Comparison of ENCODE assay signal across 16 cellular contexts in genomic region chr6:43047998-43048397, GRCh38. TPM values are rescaled to one million over a fixed set of nuclear protein-coding genes. Genes with fewer than 3 reads are reported as not detected.
DNase-seq lines count a peak whose midpoint lies in the region; ATAC-seq, FAIRE-seq and TF ChIP-seq lines count a peak whose summit lies in the region.
"Had no signal": no experiment of that assay in that cellular context is flagged by ENCODE, and none has a peak within 500 bp of the region (broad histone marks: within the 10 kb centered on the region; RNA-seq: fewer than 3 reads in every experiment).

No MANE protein-coding gene starts in this region.

- peaks cover 14 to 16% of the 10 kb centered on the region in 2 experiments for H3K4me1 Mint-ChIP-seq in H9
- H3K4me1 Mint-ChIP-seq in stimulated activated effector memory CD8-positive, alpha-beta T cell treated with anti-CD3 and anti-CD28 coated beads, Interleukin-12 subunit alpha, Interleukin-12 subunit beta, amount 100 ng/mL, for 72 hours, result peaks cover 40% of the 10 kb centered on the region

- no peak overlapping the region for H4K5ac ChIP-seq in H9 (ENCODE audit: insufficient read length, low read depth, low read length)

- H4K20me1 ChIP-seq in H9 (ENCODE audit: control insufficient read depth, insufficient read depth, insufficient read length) (no peaks in the 10 kb centered on the region), K562 (replicated peaks; ENCODE audit: control insufficient read depth, insufficient read depth, low read length) (no peaks in the 10 kb centered on the region)

- no peak overlapping the region for H2BK20ac ChIP-seq in H9 (ENCODE audit: low read depth, low read length, poor library complexity, severe bottlenecking)

- no peak overlapping the region for H2BK12ac ChIP-seq in H9 (ENCODE audit: insufficient read length, low read depth, low read length)

- FAIRE-seq in K562 (lab: Jason Lieb, UNC), result no peak
- FAIRE-seq: A204.1, D721Med, H1 had no signal

- H3K4ac ChIP-seq in H9 (ENCODE audit: low read depth, low read length), result no peak overlapping the region

- H3K9me3 ChIP-seq in H9 (ENCODE audit: control insufficient read depth, low read depth, low read length), result no peaks in the 10 kb centered on the region
- H3K9me3 ChIP-seq in K562 (replicated peaks; ENCODE audit: control insufficient read depth, insufficient read depth, low read depth, low read length), result no peaks in the 10 kb centered on the region
- H3K9me3 ChIP-seq: BE2C, Caco-2, HAP-1 had no signal

- no peak overlapping the region for H3K4me3 ChIP-seq in K562
- H3K4me3 ChIP-seq: HAP-1 had no signal

- no peak for TF ChIP-seq POLR2A in K562 (conservative IDR thresholded peaks at IDR 0.05)

- H3K4me2 ChIP-seq in H9 (ENCODE audit: insufficient read depth, insufficient read length, low read length) (no peak overlapping the region), K562 (ENCODE audit: insufficient read depth, low read length) (no peak overlapping the region)

- H3K9ac ChIP-seq in H9 (ENCODE audit: extremely low read depth, insufficient read length, low read length) (no peak overlapping the region), K562 (ENCODE audit: insufficient read depth in 1 of 2, low read depth in 2 of 2, low read length in 2 of 2) (peak overlapping the region in 1 of 2 experiments; percentile 66; a peak in 2 of 4 replicates)

- CTCF ChIA-PET in K562 (lab: Yijun Ruan, JAX; ENCODE audit: low intra/inter-chr PET ratio), result no interaction called here

- no peak overlapping the region for H2AK5ac ChIP-seq in H9 (ENCODE audit: insufficient read length, low read length)

- H2BK15ac ChIP-seq in H9 (ENCODE audit: low read depth, low read length), result no peak overlapping the region

- H3K27me3 ChIP-seq in H9 (ENCODE audit: insufficient read depth, low read length) (no peaks in the 10 kb centered on the region), K562 (ENCODE audit: control insufficient read depth in 2 of 2, insufficient read depth in 2 of 2, low read length in 2 of 2) (no peaks in the 10 kb centered on the region)
- H3K27me3 ChIP-seq: BE2C had no signal

- BruUV-seq in K562 (replicated peaks; lab: Mats Ljungman, UMichigan), result no TSS peak

- POLR2A ChIA-PET in K562 (lab: Yijun Ruan, JAX), result interaction anchor here (0.6 to 3.9 kb wide), 7 partner anchors 13 to 635 kb away, joined by 3 to 22 read pairs (median 3); no protein-coding TSS in a partner anchor

- H3K36me3 ChIP-seq in K562 (ENCODE audit: control insufficient read depth, insufficient read depth, low read length), result peaks cover 71% of the 10 kb centered on the region

- H4K91ac ChIP-seq in H9 (ENCODE audit: insufficient read length, low read depth, low read length), result no peak overlapping the region

- H3K23ac ChIP-seq in H9 (ENCODE audit: insufficient read length, low read depth, low read length), result no peak overlapping the region

- no peak overlapping the region for H3T11ph ChIP-seq in H9 (ENCODE audit: low read length)

- H3K27ac ChIP-seq in H9 (ENCODE audit: insufficient read length, low read depth, low read length) (no peak overlapping the region), K562 (ENCODE audit: extremely low read depth, low read depth, low read length) (no peak overlapping the region)
- H3K27ac ChIP-seq: C4-2B had no signal

- no peaks in the 10 kb centered on the region; a peak in 1 of 5 replicates for H3K9me3 Mint-ChIP-seq in H9
- H3K9me3 Mint-ChIP-seq in stimulated activated effector memory CD8-positive, alpha-beta T cell treated with anti-CD3 and anti-CD28 coated beads, Interleukin-12 subunit alpha, Interleukin-12 subunit beta, amount 100 ng/mL, for 72 hours, result no peaks in the 10 kb centered on the region
- H3K9me3 Mint-ChIP-seq: CD4-positive, alpha-beta T cell had no signal

- no peaks in the 10 kb centered on the region; the same call in 1 of the 2 replicates for H3K27me3 Mint-ChIP-seq in H9 (ENCODE audit: low read depth)
- H3K27me3 Mint-ChIP-seq: CD4-positive, alpha-beta T cell had no signal

- peaks cover 3% of the 10 kb centered on the region for H3K23me2 ChIP-seq in H9 (ENCODE audit: insufficient read length, low read depth, low read length, poor library complexity, severe bottlenecking)

- no peak overlapping the region for H2BK5ac ChIP-seq in H9 (ENCODE audit: insufficient read length, low read length)

- no peak overlapping the region for H4K8ac ChIP-seq in H9 (replicated peaks; ENCODE audit: insufficient read length, low read depth, low read length)

- H3K36me3 Mint-ChIP-seq in H9 (ENCODE audit: insufficient read depth in 1 of 3, low read depth in 3 of 3), result peaks cover 23 to 80% (median 78%) of the 10 kb centered on the region in 3 experiments
- H3K36me3 Mint-ChIP-seq in stimulated activated effector memory CD8-positive, alpha-beta T cell treated with anti-CD3 and anti-CD28 coated beads, Interleukin-12 subunit alpha, Interleukin-12 subunit beta, amount 100 ng/mL, for 72 hours, result peaks cover 82% of the 10 kb centered on the region

- H3K56ac ChIP-seq in H9 (ENCODE audit: insufficient read length, low read depth, low read length), result no peak overlapping the region

- ATAC-seq in K562, result no peak
- no peak for ATAC-seq in stimulated activated effector memory CD8-positive, alpha-beta T cell treated with anti-CD3 and anti-CD28 coated beads, Interleukin-12 subunit alpha, Interleukin-12 subunit beta, amount 100 ng/mL, for 72 hours

- intact Hi-C loops in K562 (cut with micrococcal nuclease) (no loop called here), cardiac septum (cut with DNase I) (no loop called here)

- no peak overlapping the region for H3K18ac ChIP-seq in H9 (ENCODE audit: insufficient read length, low read depth, low read length)

- peaks cover 12% of the 10 kb centered on the region for H3K9me1 ChIP-seq in K562 (ENCODE audit: control insufficient read depth, insufficient read depth, low read length)

- in situ Hi-C loops in K562 (cut with MboI), result no loop called here

- no peak overlapping the region for H3K27ac Mint-ChIP-seq in H9
- peak overlapping the region; percentile 38 for H3K27ac Mint-ChIP-seq in stimulated activated effector memory CD8-positive, alpha-beta T cell treated with anti-CD3 and anti-CD28 coated beads, Interleukin-12 subunit alpha, Interleukin-12 subunit beta, amount 100 ng/mL, for 72 hours
- H3K27ac Mint-ChIP-seq: CD4-positive, alpha-beta T cell had no signal

- TF ChIP-seq CTCF in H9 (conservative IDR thresholded peaks at IDR 0.05), result no peak
- TF ChIP-seq CTCF in K562 (IDR thresholded peaks at IDR 0.05 in 2 of 3, conservative IDR thresholded peaks at IDR 0.05 in 1 of 3; ENCODE audit: insufficient read depth in 2 of 3, low read depth in 1 of 3, low read length in 3 of 3), result no peak
- no peak for TF ChIP-seq CTCF in GM10266 (IDR thresholded peaks at IDR 0.05; ENCODE audit: control insufficient read depth, insufficient read depth, low read depth, missing control alignments)

- no peaks in the 10 kb centered on the region for H3K4me1 ChIP-seq in H9 (ENCODE audit: insufficient read depth, low read length)
- H3K4me1 ChIP-seq in K562 (replicated peaks in 1 of 2; ENCODE audit: control insufficient read depth in 2 of 2, insufficient read depth in 2 of 2, low read length in 2 of 2), result peaks cover 14 to 17% of the 10 kb centered on the region in 2 experiments
- H3K4me1 ChIP-seq: BE2C had no signal

- TF ChIP-seq RAD21 in K562 (CRISPR knock-in tag; conservative IDR thresholded peaks at IDR 0.05 in 1 of 2, IDR thresholded peaks at IDR 0.05 in 1 of 2), result no peak

- no peak overlapping the region for H3K14ac ChIP-seq in H9 (ENCODE audit: insufficient read depth, low read length)

- H3K79me2 ChIP-seq in H9 (ENCODE audit: insufficient read depth, low read length) (no peaks in the 10 kb centered on the region), K562 (ENCODE audit: control insufficient read depth, insufficient read depth, low read length) (peaks cover 16% of the 10 kb centered on the region)

- TF ChIP-seq EP300 in K562 (IDR thresholded peaks at IDR 0.05; ENCODE audit: low read length), result no peak

- no peaks in the 10 kb centered on the region for H3K79me1 ChIP-seq in H9 (ENCODE audit: insufficient read depth, low read depth, low read length, poor library complexity, severe bottlenecking)

- H2BK120ac ChIP-seq in H9 (ENCODE audit: low read depth, low read length, poor library complexity, severe bottlenecking), result no peak overlapping the region

- no peak overlapping the region; a peak in 1 of 5 replicates for H3K4me3 Mint-ChIP-seq in H9
- H3K4me3 Mint-ChIP-seq in stimulated activated effector memory CD8-positive, alpha-beta T cell treated with anti-CD3 and anti-CD28 coated beads, Interleukin-12 subunit alpha, Interleukin-12 subunit beta, amount 100 ng/mL, for 72 hours, result no peak overlapping the region
- H3K4me3 Mint-ChIP-seq: CD4-positive, alpha-beta T cell had no signal

- H2AFZ ChIP-seq in H9 (ENCODE audit: low read length) (no peak overlapping the region), K562 (ENCODE audit: low read depth, low read length) (no peak overlapping the region)

- DNase-seq in H9, result peak; percentile 19
- no peak for DNase-seq in K562 (ENCODE audit: extremely low read depth in 1 of 4, low spot score in 3 of 4)
- DNase-seq in stimulated activated effector memory CD8-positive, alpha-beta T cell treated with anti-CD3 and anti-CD28 coated beads, Interleukin-12 subunit alpha, Interleukin-12 subunit beta, amount 100 ng/mL, for 72 hours (ENCODE audit: low spot score in 2 of 2), result no peak
- no peak for DNase-seq in GM10266 (ENCODE audit: extremely low spot score)
- DNase-seq in cardiac septum (ENCODE audit: low spot score), result no peak
- DNase-seq: ACHN; BE2C; Caco-2; CD4-positive, alpha-beta T cell; DMS79; GDM1 had no signal

- WGBS in H9 (ENCODE audit: extremely low coverage, insufficient read length, low lambda C conversion rate), result no CpG with 5 or more reads among the region's 7 CpGs
- WGBS in K562 (ENCODE audit: insufficient coverage, low coverage, missing lambda C conversion rate), result 91% methylated on average over 7 of the region's 7 CpGs

RNA-seq across cellular contexts. Expression of gene CUL7, which starts 5.7 kb away (rescaled TPM):
- total RNA-seq in H9 (2021) (23.5 and 24.5 TPM in 2 replicates), K562 (2014; rRNA removed) (8.6 and 10.9 TPM in 2 replicates), K562 (2014; rRNA removed; fragmentation: Illumina TruSeq; extraction: Trizol) (3.7 and 4.8 TPM in 2 replicates), K562 (2015; rRNA removed; fragmentation: Illumina TruSeq; extraction: Trizol) (8.0 and 8.3 TPM in 2 replicates), K562 (2021) (13.5 and 14.7 TPM in 2 replicates), cardiac septum (11.0 TPM)
- 70.4 and 175 TPM in 2 replicates for total RNA-seq in K562 (2011; cell fraction: chromatin; rRNA removed; ENCODE audit: low replicate concordance)
- 86.6 and 96.7 TPM in 2 replicates for total RNA-seq in K562 (2011; cell fraction: nucleolus; rRNA removed)
- 50.5 and 66.0 TPM in 2 replicates for total RNA-seq in K562 (2011; cell fraction: nucleoplasm; rRNA removed)
- polyA plus RNA-seq in K562 (2011; rRNA removed) (20.1 and 40.1 TPM in 2 replicates), K562 (2014; fragmentation: Illumina TruSeq; extraction: Trizol) (10.2 and 10.4 TPM in 2 replicates), K562 (2014; fragmentation: Nextera tagmentation; extraction: Ambion mirVana) (under 1 TPM; 0.44 to 0.74 TPM), K562 (2014; rRNA removed) (11.9 and 14.3 TPM in 2 replicates)
- 28.7 and 31.1 TPM in 2 replicates for polyA plus RNA-seq in K562 (2011; cell fraction: cytosol; rRNA removed)
- polyA plus RNA-seq in K562 (2011; cell fraction: nucleus; rRNA removed), result 166 and 186 TPM in 2 replicates
- polyA plus RNA-seq in K562 (2012), result 16.0 and 41.6 TPM in 2 replicates
- polyA minus RNA-seq in K562 (2011; rRNA and poly(A)+ RNA removed), result 23.5 and 28.2 TPM in 2 replicates
- 16.0 and 23.6 TPM in 2 replicates for polyA minus RNA-seq in K562 (2011; cell fraction: cytosol; rRNA and poly(A)+ RNA removed)
- 33.4 and 49.4 TPM in 2 replicates for polyA minus RNA-seq in K562 (2011; cell fraction: nucleus; rRNA and poly(A)+ RNA removed)

RNA-seq across cellular contexts. Expression of gene MRPL2, which starts 11.2 kb away (rescaled TPM):
- 71.9 and 74.4 TPM in 2 replicates for total RNA-seq in H9 (2021)
- total RNA-seq in K562 (2011; cell fraction: chromatin; rRNA removed; ENCODE audit: low replicate concordance), result 55.0 and 103 TPM in 2 replicates
- 75.3 and 93.7 TPM in 2 replicates for total RNA-seq in K562 (2011; cell fraction: nucleolus; rRNA removed)
- total RNA-seq in K562 (2011; cell fraction: nucleoplasm; rRNA removed), result 73.5 and 75.7 TPM in 2 replicates
- total RNA-seq in K562 (2014; rRNA removed), result 87.3 and 125 TPM in 2 replicates
- total RNA-seq in K562 (2014; rRNA removed; fragmentation: Illumina TruSeq; extraction: Trizol), result 95.4 and 98.5 TPM in 2 replicates
- 121 and 125 TPM in 2 replicates for total RNA-seq in K562 (2015; rRNA removed; fragmentation: Illumina TruSeq; extraction: Trizol)
- 254 and 262 TPM in 2 replicates for total RNA-seq in K562 (2021)
- 80.6 and 130 TPM in 2 replicates for polyA plus RNA-seq in K562 (2011; rRNA removed)
- 93.9 and 148 TPM in 2 replicates for polyA plus RNA-seq in K562 (2011; cell fraction: cytosol; rRNA removed)
- 109 and 125 TPM in 2 replicates for polyA plus RNA-seq in K562 (2011; cell fraction: nucleus; rRNA removed)
- 159 and 194 TPM in 2 replicates for polyA plus RNA-seq in K562 (2012)
- polyA plus RNA-seq in K562 (2014; fragmentation: Illumina TruSeq; extraction: Trizol), result 195 and 200 TPM in 2 replicates
- polyA plus RNA-seq in K562 (2014; fragmentation: Nextera tagmentation; extraction: Ambion mirVana), result 100 to 1,000 TPM in 1 of 2 experiments, 10 to 100 TPM in 1; 63.1 to 130 TPM
- 131 and 157 TPM in 2 replicates for polyA plus RNA-seq in K562 (2014; rRNA removed)
- 55.0 and 56.7 TPM in 2 replicates for polyA minus RNA-seq in K562 (2011; rRNA and poly(A)+ RNA removed)
- 65.4 and 78.7 TPM in 2 replicates for polyA minus RNA-seq in K562 (2011; cell fraction: cytosol; rRNA and poly(A)+ RNA removed)
- polyA minus RNA-seq in K562 (2011; cell fraction: nucleus; rRNA and poly(A)+ RNA removed), result 19.1 and 29.4 TPM in 2 replicates
- total RNA-seq in cardiac septum, result 76.4 TPM

RNA-seq across cellular contexts. Expression of gene KLC4, which starts 11.4 kb away (rescaled TPM):
- total RNA-seq in H9 (2021) (29.7 TPM in 2 replicates), K562 (2014; rRNA removed) (7.8 and 8.2 TPM in 2 replicates), K562 (2014; rRNA removed; fragmentation: Illumina TruSeq; extraction: Trizol) (3.5 and 5.9 TPM in 2 replicates), K562 (2015; rRNA removed; fragmentation: Illumina TruSeq; extraction: Trizol) (5.7 TPM in 2 replicates), K562 (2021) (12.7 and 14.3 TPM in 2 replicates), cardiac septum (31.1 TPM)
- 66.5 and 104 TPM in 2 replicates for total RNA-seq in K562 (2011; cell fraction: chromatin; rRNA removed; ENCODE audit: low replicate concordance)
- 57.0 and 62.8 TPM in 2 replicates for total RNA-seq in K562 (2011; cell fraction: nucleolus; rRNA removed)
- 55.2 and 63.2 TPM in 2 replicates for total RNA-seq in K562 (2011; cell fraction: nucleoplasm; rRNA removed)
- polyA plus RNA-seq in K562 (2011; rRNA removed) (13.0 and 28.0 TPM in 2 replicates), K562 (2014; fragmentation: Illumina TruSeq; extraction: Trizol) (7.4 and 7.7 TPM in 2 replicates), K562 (2014; fragmentation: Nextera tagmentation; extraction: Ambion mirVana) (1 to 10 TPM; 1.7 to 3.0 TPM), K562 (2014; rRNA removed) (8.5 and 16.2 TPM in 2 replicates)
- 8.8 and 11.0 TPM in 2 replicates for polyA plus RNA-seq in K562 (2011; cell fraction: cytosol; rRNA removed)
- polyA plus RNA-seq in K562 (2011; cell fraction: nucleus; rRNA removed), result 61.4 and 88.8 TPM in 2 replicates
- 10.2 and 26.7 TPM in 2 replicates for polyA plus RNA-seq in K562 (2012)
- 8.1 and 12.4 TPM in 2 replicates for polyA minus RNA-seq in K562 (2011; rRNA and poly(A)+ RNA removed)
- 4.9 and 7.6 TPM in 2 replicates for polyA minus RNA-seq in K562 (2011; cell fraction: cytosol; rRNA and poly(A)+ RNA removed)
- 13.9 and 24.8 TPM in 2 replicates for polyA minus RNA-seq in K562 (2011; cell fraction: nucleus; rRNA and poly(A)+ RNA removed)

RNA-seq across cellular contexts. Expression of gene RRP36, which starts 26.6 kb away (rescaled TPM):
- total RNA-seq in H9 (2021) (117 and 121 TPM in 2 replicates), K562 (2014; rRNA removed) (133 and 150 TPM in 2 replicates), K562 (2014; rRNA removed; fragmentation: Illumina TruSeq; extraction: Trizol) (138 and 143 TPM in 2 replicates), K562 (2015; rRNA removed; fragmentation: Illumina TruSeq; extraction: Trizol) (143 and 144 TPM in 2 replicates), K562 (2021) (101 TPM in 2 replicates), cardiac septum (26.4 TPM)
- total RNA-seq in K562 (2011; cell fraction: chromatin; rRNA removed; ENCODE audit: low replicate concordance), result 51.0 and 53.5 TPM in 2 replicates
- 31.8 and 33.4 TPM in 2 replicates for total RNA-seq in K562 (2011; cell fraction: nucleolus; rRNA removed)
- 45.2 and 57.8 TPM in 2 replicates for total RNA-seq in K562 (2011; cell fraction: nucleoplasm; rRNA removed)
- polyA plus RNA-seq in K562 (2011; rRNA removed) (68.4 and 83.5 TPM in 2 replicates), K562 (2014; fragmentation: Illumina TruSeq; extraction: Trizol) (93.6 and 114 TPM in 2 replicates), K562 (2014; fragmentation: Nextera tagmentation; extraction: Ambion mirVana) (10 to 100 TPM; 27.6 to 31.7 TPM), K562 (2014; rRNA removed) (129 and 132 TPM in 2 replicates)
- 47.5 and 48.7 TPM in 2 replicates for polyA plus RNA-seq in K562 (2011; cell fraction: cytosol; rRNA removed)
- 27.9 and 28.0 TPM in 2 replicates for polyA plus RNA-seq in K562 (2011; cell fraction: nucleus; rRNA removed)
- polyA plus RNA-seq in K562 (2012), result 72.2 and 89.9 TPM in 2 replicates
- 84.8 and 92.8 TPM in 2 replicates for polyA minus RNA-seq in K562 (2011; rRNA and poly(A)+ RNA removed)
- 31.9 and 35.8 TPM in 2 replicates for polyA minus RNA-seq in K562 (2011; cell fraction: cytosol; rRNA and poly(A)+ RNA removed)
- 14.8 and 22.3 TPM in 2 replicates for polyA minus RNA-seq in K562 (2011; cell fraction: nucleus; rRNA and poly(A)+ RNA removed)

RNA-seq across cellular contexts. Expression of gene PTK7, which starts 28.1 kb away (rescaled TPM):
- total RNA-seq in H9 (2021) (126 and 128 TPM in 2 replicates), K562 (2014; rRNA removed) (4.2 and 5.5 TPM in 2 replicates), K562 (2014; rRNA removed; fragmentation: Illumina TruSeq; extraction: Trizol) (2.8 and 3.6 TPM in 2 replicates), K562 (2015; rRNA removed; fragmentation: Illumina TruSeq; extraction: Trizol) (3.8 and 4.5 TPM in 2 replicates), K562 (2021) (6.8 and 7.3 TPM in 2 replicates), cardiac septum (2.7 TPM)
- total RNA-seq in K562 (2011; cell fraction: chromatin; rRNA removed; ENCODE audit: low replicate concordance), result 22.2 and 40.3 TPM in 2 replicates
- 21.8 and 28.2 TPM in 2 replicates for total RNA-seq in K562 (2011; cell fraction: nucleolus; rRNA removed)
- 25.1 and 31.5 TPM in 2 replicates for total RNA-seq in K562 (2011; cell fraction: nucleoplasm; rRNA removed)
- polyA plus RNA-seq in K562 (2011; rRNA removed) (5.2 and 11.2 TPM in 2 replicates), K562 (2014; fragmentation: Illumina TruSeq; extraction: Trizol) (3.9 and 4.6 TPM in 2 replicates), K562 (2014; fragmentation: Nextera tagmentation; extraction: Ambion mirVana) (under 1 TPM; 0.20 to 0.24 TPM), K562 (2014; rRNA removed) (4.2 and 4.7 TPM in 2 replicates)
- polyA plus RNA-seq in K562 (2011; cell fraction: cytosol; rRNA removed), result 7.6 and 9.5 TPM in 2 replicates
- 20.2 and 31.7 TPM in 2 replicates for polyA plus RNA-seq in K562 (2011; cell fraction: nucleus; rRNA removed)
- 6.4 and 11.6 TPM in 2 replicates for polyA plus RNA-seq in K562 (2012)
- polyA minus RNA-seq in K562 (2011; rRNA and poly(A)+ RNA removed), result 6.3 and 6.5 TPM in 2 replicates
- polyA minus RNA-seq in K562 (2011; cell fraction: cytosol; rRNA and poly(A)+ RNA removed), result 6.1 and 9.0 TPM in 2 replicates
- polyA minus RNA-seq in K562 (2011; cell fraction: nucleus; rRNA and poly(A)+ RNA removed), result 7.5 and 12.9 TPM in 2 replicates
